In genomic region chr5:43661102-43661501, GRCh38 we compare ENCODE assay signal across 8 cellular contexts. TPM values are rescaled to one million over a fixed set of nuclear protein-coding genes. Genes with fewer than 3 reads are reported as not detected.
DNase-seq lines count a peak whose midpoint lies in the region; ATAC-seq, FAIRE-seq and TF ChIP-seq lines count a peak whose summit lies in the region.

No MANE protein-coding gene starts in this region.

- H2AFZ ChIP-seq in fibroblast of lung (ENCODE audit: low read length) = no peak overlapping the region

- H3K9ac ChIP-seq in fibroblast of lung (ENCODE audit: insufficient read depth, low read length) = no peak overlapping the region

- no peak overlapping the region for H3K4me3 ChIP-seq in fibroblast of lung (replicated peaks in 1 of 4; ENCODE audit: control extremely low read depth in 1 of 4, insufficient read depth in 1 of 4, low read depth in 3 of 4, low read length in 4 of 4)

- peak; percentile 23 to 45 for TF ChIP-seq CTCF in fibroblast of lung (conservative IDR thresholded peaks at IDR 0.05 in 1 of 2, IDR thresholded peaks at IDR 0.05 in 1 of 2; ENCODE audit: low read depth in 1 of 2, low read length in 2 of 2)

- H3K4me1 ChIP-seq in fibroblast of lung (ENCODE audit: control insufficient read depth, extremely low read depth, insufficient read depth, low read length) = peaks cover 3% of the 10 kb centered on the region

- no peaks in the 10 kb centered on the region for H4K20me1 ChIP-seq in fibroblast of lung (ENCODE audit: control insufficient read depth, extremely low read depth, insufficient read depth, low read length)

- no peaks in the 10 kb centered on the region for H3K27me3 Mint-ChIP-seq in activated T-cell treated with anti-CD3 and anti-CD28 coated beads, Interleukin-2, amount 50 U/mL, for 4 hours (ENCODE audit: low read depth)

- no peaks in the 10 kb centered on the region for H3K9me3 Mint-ChIP-seq in activated T-cell treated with anti-CD3 and anti-CD28 coated beads, Interleukin-2, amount 50 U/mL, for 4 hours

- no peak overlapping the region for H3K4me2 ChIP-seq in fibroblast of lung (ENCODE audit: extremely low read depth, insufficient read depth, low read length)

- ATAC-seq in activated T-cell treated with anti-CD3 and anti-CD28 coated beads, Interleukin-2, amount 50 U/mL, for 4 hours = no peak
- ATAC-seq in GM21390 (IDR thresholded peaks at IDR 0.05; ENCODE audit: unreplicated experiment) (no peak), GM18511 (IDR thresholded peaks at IDR 0.05; ENCODE audit: unreplicated experiment) (no peak)

- no peaks in the 10 kb centered on the region for H3K27me3 ChIP-seq in fibroblast of lung (ENCODE audit: control insufficient read depth, insufficient read depth, low read length)

- peak; percentile 51 for DNase-seq in OCI-M1 (lab: John Stamatoyannopoulos, UW)
- peak; percentile 36 to 78 for DNase-seq in fibroblast of lung (ENCODE audit: low read depth in 2 of 2)
- peak; percentile 75 for DNase-seq in superior temporal gyrus (ENCODE audit: extremely low spot score)
- DNase-seq in activated T-cell treated with anti-CD3 and anti-CD28 coated beads, Interleukin-2, amount 50 U/mL, for 4 hours = no peak

- peaks cover 4% of the 10 kb centered on the region for H3K36me3 ChIP-seq in fibroblast of lung (ENCODE audit: control insufficient read depth, insufficient read depth, low read length)

- FAIRE-seq in A204.1 (lab: Jason Lieb, UNC) = peak; percentile 94
- peak; percentile 76 for FAIRE-seq in G401.6 (lab: Jason Lieb, UNC)

- no peaks in the 10 kb centered on the region for H3K9me3 ChIP-seq in fibroblast of lung (ENCODE audit: control insufficient read depth, insufficient read depth, low read depth, low read length)

- no peaks in the 10 kb centered on the region for H3K79me2 ChIP-seq in fibroblast of lung (ENCODE audit: control insufficient read depth, insufficient read depth, low read length)

- H3K36me3 Mint-ChIP-seq in activated T-cell treated with anti-CD3 and anti-CD28 coated beads, Interleukin-2, amount 50 U/mL, for 4 hours (ENCODE audit: insufficient read depth) = peaks cover 46% of the 10 kb centered on the region

- H3K4me3 Mint-ChIP-seq in activated T-cell treated with anti-CD3 and anti-CD28 coated beads, Interleukin-2, amount 50 U/mL, for 4 hours = no peak overlapping the region

- no peaks in the 10 kb centered on the region for H3K4me1 Mint-ChIP-seq in activated T-cell treated with anti-CD3 and anti-CD28 coated beads, Interleukin-2, amount 50 U/mL, for 4 hours (ENCODE audit: low read depth)

- H3K27ac ChIP-seq in fibroblast of lung (ENCODE audit: insufficient read depth, low read length) = no peak overlapping the region

RNA-seq across cellular contexts. Expression of gene NNT, which starts 58.1 kb away (rescaled TPM):
- total RNA-seq in fibroblast of lung = 90.1 and 115 TPM in 2 replicates
- polyA plus RNA-seq in fibroblast of lung = 53.2 and 65.7 TPM in 2 replicates
- polyA plus RNA-seq in fibroblast of lung (2012) = 38.7 and 45.4 TPM in 2 replicates
- polyA minus RNA-seq in fibroblast of lung (ENCODE audit: low replicate concordance) = 79.1 and 100 TPM in 2 replicates
- 10 to 100 TPM; 25.3 to 40.4 (median 26.0) TPM for total RNA-seq in activated T-cell treated with anti-CD3 and anti-CD28 coated beads, Interleukin-2, amount 50 U/mL, for 4 hours
